ENCODE assay signal across 28 cellular contexts in the genomic region with DNA sequence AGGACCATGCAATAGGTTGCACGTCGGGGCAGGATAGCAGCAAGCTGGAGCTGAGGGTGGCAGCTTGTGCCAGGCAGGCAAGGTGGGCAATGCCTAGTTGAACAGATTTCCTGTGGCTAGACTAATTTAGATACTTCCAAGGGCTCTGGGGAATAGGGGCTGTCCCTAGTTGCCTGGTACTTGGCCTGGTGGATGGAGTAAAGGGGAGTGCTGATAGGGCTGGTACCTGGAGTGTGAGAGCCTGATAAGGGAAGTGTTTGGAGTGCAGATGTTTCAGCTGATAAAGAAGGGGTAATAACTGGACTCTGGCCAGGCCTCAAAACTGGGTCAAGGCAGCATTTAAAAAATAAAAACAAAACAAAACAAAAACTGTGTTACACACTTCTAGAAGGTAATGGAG.
"Had no signal": no experiment of that assay in that cellular context is flagged by ENCODE, and none has a peak within 500 bp of the region (broad histone marks: within the 10 kb centered on the region; RNA-seq: fewer than 3 reads in every experiment).

No MANE protein-coding gene starts in this region.

- H3K27me3 ChIP-seq: brain microvascular endothelial cell, gastrocnemius medialis, heart left ventricle, hepatocyte had no signal

- H3K36me3 ChIP-seq: brain microvascular endothelial cell, gastrocnemius medialis, heart left ventricle had no signal

- H3K36me3 Mint-ChIP-seq: activated CD4-positive, alpha-beta memory T cell treated with anti-CD3 and anti-CD28 coated beads for 36 hours; activated naive CD4-positive, alpha-beta T cell treated with anti-CD3 and anti-CD28 coated beads, Interleukin-2, amount 10 ng/mL, durations not matched to agents 7 days and 5 days; activated naive CD8-positive, alpha-beta T cell treated with anti-CD3 and anti-CD28 coated beads, Interleukin-2, amount 10 ng/mL, durations not matched to agents 7 days and 5 days had no signal

- H3K27me3 Mint-ChIP-seq: activated CD4-positive, alpha-beta memory T cell treated with anti-CD3 and anti-CD28 coated beads for 36 hours; activated CD4-positive, alpha-beta T cell treated with anti-CD3 and anti-CD28 coated beads for 36 hours; activated CD4-positive, alpha-beta T cell treated with anti-CD3 and anti-CD28 coated beads, Interleukin-2, amount 10 ng/mL, durations not matched to agents 24 days and 14 days; activated naive CD4-positive, alpha-beta T cell treated with anti-CD3 and anti-CD28 coated beads, Interleukin-2, amount 10 ng/mL, durations not matched to agents 7 days and 5 days; activated naive CD8-positive, alpha-beta T cell treated with anti-CD3 and anti-CD28 coated beads, Interleukin-2, amount 10 ng/mL, durations not matched to agents 7 days and 5 days; activated T-cell treated with anti-CD3 and anti-CD28 coated beads, Interleukin-2, amount 50 U/mL, for 24 hours; T-helper 17 cell had no signal

- H3K4me1 ChIP-seq: gastrocnemius medialis, heart left ventricle had no signal

- H3K4me1 Mint-ChIP-seq: activated CD4-positive, alpha-beta T cell treated with anti-CD3 and anti-CD28 coated beads for 36 hours; activated CD4-positive, alpha-beta T cell treated with anti-CD3 and anti-CD28 coated beads, Interleukin-2, amount 10 ng/mL, durations not matched to agents 24 days and 14 days; activated naive CD4-positive, alpha-beta T cell treated with anti-CD3 and anti-CD28 coated beads, Interleukin-2, amount 10 ng/mL, durations not matched to agents 7 days and 5 days; activated naive CD8-positive, alpha-beta T cell treated with anti-CD3 and anti-CD28 coated beads, Interleukin-2, amount 10 ng/mL, durations not matched to agents 7 days and 5 days; T-helper 17 cell had no signal

- H3K9me3 Mint-ChIP-seq: activated CD4-positive, alpha-beta T cell treated with anti-CD3 and anti-CD28 coated beads, Interleukin-2, amount 10 ng/mL, durations not matched to agents 24 days and 14 days had no signal

- H3K9me3 ChIP-seq: gastrocnemius medialis had no signal

- ATAC-seq: activated CD4-positive, alpha-beta T cell treated with anti-CD3 and anti-CD28 coated beads for 36 hours; activated CD8-positive, alpha-beta T cell treated with anti-CD3 and anti-CD28 coated beads, Interleukin-2, amount 10 ng/mL, durations not matched to agents 7 days and 5 days; activated naive CD4-positive, alpha-beta T cell treated with anti-CD3 and anti-CD28 coated beads, Interleukin-2, amount 50 U/mL, for 72 hours; activated T-cell treated with anti-CD3 and anti-CD28 coated beads, Interleukin-2, amount 50 U/mL, for 72 hours; esophagus mucosa; gastrocnemius medialis; heart left ventricle; T-helper 17 cell had no signal

- H3K27ac Mint-ChIP-seq: activated CD4-positive, alpha-beta memory T cell treated with anti-CD3 and anti-CD28 coated beads for 36 hours; activated CD4-positive, alpha-beta T cell treated with anti-CD3 and anti-CD28 coated beads for 36 hours; activated CD4-positive, alpha-beta T cell treated with anti-CD3 and anti-CD28 coated beads, Interleukin-2, amount 10 ng/mL, durations not matched to agents 24 days and 14 days; activated CD8-positive, alpha-beta T cell treated with anti-CD3 and anti-CD28 coated beads, Interleukin-2, amount 10 ng/mL, durations not matched to agents 7 days and 5 days; activated naive CD4-positive, alpha-beta T cell treated with anti-CD3 and anti-CD28 coated beads, Interleukin-2, amount 10 ng/mL, durations not matched to agents 7 days and 5 days; activated naive CD4-positive, alpha-beta T cell treated with anti-CD3 and anti-CD28 coated beads, Interleukin-2, amount 50 U/mL, for 72 hours; activated naive CD8-positive, alpha-beta T cell treated with anti-CD3 and anti-CD28 coated beads, Interleukin-2, amount 10 ng/mL, durations not matched to agents 7 days and 5 days; activated T-cell treated with anti-CD3 and anti-CD28 coated beads, Interleukin-2, amount 50 U/mL, for 24 hours; activated T-cell treated with anti-CD3 and anti-CD28 coated beads, Interleukin-2, amount 50 U/mL, for 72 hours; T-helper 17 cell; T-helper 2 cell treated with Interferon-gamma antibody and Interleukin-4, amounts not matched to agents 5 μg/mL and 100 μg/mL, for 36 hours had no signal

- DNase-seq: activated CD4-positive, alpha-beta memory T cell treated with anti-CD3 and anti-CD28 coated beads for 36 hours; activated CD4-positive, alpha-beta T cell treated with anti-CD3 and anti-CD28 coated beads for 36 hours; activated CD4-positive, alpha-beta T cell treated with anti-CD3 and anti-CD28 coated beads, Interleukin-2, amount 10 ng/mL, durations not matched to agents 24 days and 14 days; activated CD4-positive, CD25-positive, alpha-beta regulatory T cell; activated CD4-positive, CD25-positive, alpha-beta regulatory T cell treated with anti-CD3 and anti-CD28 coated beads, Interleukin-2, amount 50 U/mL, for 72 hours; activated CD8-positive, alpha-beta memory T cell treated with anti-CD3 and anti-CD28 coated beads, Interleukin-2, amount 50 U/mL, for 48 hours; activated CD8-positive, alpha-beta T cell treated with anti-CD3 and anti-CD28 coated beads, Interleukin-2, amount 10 ng/mL, durations not matched to agents 7 days and 5 days; activated gamma-delta T cell; activated naive CD4-positive, alpha-beta T cell; activated naive CD4-positive, alpha-beta T cell treated with anti-CD3 and anti-CD28 coated beads, Interleukin-2, amount 10 ng/mL, durations not matched to agents 7 days and 5 days; activated naive CD8-positive, alpha-beta T cell treated with anti-CD3 and anti-CD28 coated beads, Interleukin-2, amount 10 ng/mL, durations not matched to agents 7 days and 5 days; activated T-cell treated with anti-CD3 and anti-CD28 coated beads for 4 hours; activated T-cell treated with anti-CD3 and anti-CD28 coated beads, Interleukin-2, amount 50 U/mL, for 24 hours; activated T-cell treated with anti-CD3 and anti-CD28 coated beads, Interleukin-2, amount 50 U/mL, for 72 hours; brain microvascular endothelial cell; cortex of kidney; effector CD8-positive, alpha-beta T cell; foreskin fibroblast; gastrocnemius medialis; glutamatergic neuron; heart left ventricle; T-helper 17 cell; T1000 had no signal

- H3K4me3 ChIP-seq: gastrocnemius medialis, heart left ventricle, hepatocyte had no signal

- H3K4me3 Mint-ChIP-seq: activated CD4-positive, alpha-beta memory T cell treated with anti-CD3 and anti-CD28 coated beads for 36 hours; activated CD4-positive, alpha-beta T cell treated with anti-CD3 and anti-CD28 coated beads for 36 hours; activated CD4-positive, alpha-beta T cell treated with anti-CD3 and anti-CD28 coated beads, Interleukin-2, amount 10 ng/mL, durations not matched to agents 24 days and 14 days; activated CD8-positive, alpha-beta T cell treated with anti-CD3 and anti-CD28 coated beads, Interleukin-2, amount 10 ng/mL, durations not matched to agents 7 days and 5 days; activated naive CD4-positive, alpha-beta T cell treated with anti-CD3 and anti-CD28 coated beads, Interleukin-2, amount 10 ng/mL, durations not matched to agents 7 days and 5 days; activated naive CD8-positive, alpha-beta T cell treated with anti-CD3 and anti-CD28 coated beads, Interleukin-2, amount 10 ng/mL, durations not matched to agents 7 days and 5 days; activated T-cell treated with anti-CD3 and anti-CD28 coated beads, Interleukin-2, amount 50 U/mL, for 24 hours; activated T-cell treated with anti-CD3 and anti-CD28 coated beads, Interleukin-2, amount 50 U/mL, for 72 hours; T-helper 17 cell; T-helper 2 cell treated with Interferon-gamma antibody and Interleukin-4, amounts not matched to agents 5 μg/mL and 100 μg/mL, for 36 hours had no signal

- H3K27ac ChIP-seq: brain microvascular endothelial cell, epithelial cell of prostate, gastrocnemius medialis, heart left ventricle, hepatocyte had no signal
